19 cellular contexts compared by ENCODE assay signal in the genomic region with DNA sequence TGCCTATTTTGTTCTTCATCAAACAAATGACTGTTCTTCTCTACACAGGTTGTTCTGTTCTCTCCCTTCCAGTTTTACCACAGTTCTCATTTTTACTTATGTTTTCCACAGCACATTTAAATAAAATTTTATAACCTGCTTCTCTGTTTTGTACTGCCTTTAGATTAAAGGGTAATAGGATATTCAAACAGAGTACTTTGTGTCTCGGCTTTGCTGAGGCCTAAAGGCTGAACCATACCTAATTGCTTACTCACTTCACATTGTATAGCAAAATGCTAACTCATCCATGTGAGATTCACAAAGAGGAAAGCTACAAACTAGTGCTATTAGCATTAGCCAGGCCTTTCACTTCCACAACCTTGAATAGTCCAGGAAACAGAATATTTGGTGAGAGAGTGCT.
DNase-seq lines count a peak whose midpoint lies in the region; ATAC-seq and TF ChIP-seq lines count a peak whose summit lies in the region.
"Had no signal": no experiment of that assay in that cellular context is flagged by ENCODE, and none has a peak within 500 bp of the region (broad histone marks: within the 10 kb centered on the region; RNA-seq: fewer than 3 reads in every experiment).

No MANE protein-coding gene starts in this region.

- H3K27ac ChIP-seq in ACC112 (ENCODE audit: low read depth, low read length) (no peak overlapping the region), IMR-90 (ENCODE audit: insufficient read depth, low read length) (no peak overlapping the region)
- H3K27ac ChIP-seq: left ventricle myocardium inferior, right atrium auricular region, tibial artery had no signal

- CTCF ChIA-PET in IMR-90 (lab: Yijun Ruan, JAX) = interaction anchor here (1.9 kb wide), 1 partner anchor 328 kb away, joined by 5 read pairs; no protein-coding TSS in a partner anchor

- no peaks in the 10 kb centered on the region for H3K27me3 ChIP-seq in ACC112 (ENCODE audit: insufficient read depth, low read length)
- no peaks in the 10 kb centered on the region; the same call in 1 of the 2 replicates for H3K27me3 ChIP-seq in IMR-90 (ENCODE audit: control insufficient read depth, insufficient read depth, low read length)
- H3K27me3 ChIP-seq: right atrium auricular region, tibial artery had no signal

- no peaks in the 10 kb centered on the region for H3K9me3 ChIP-seq in IMR-90 (ENCODE audit: control insufficient read depth, insufficient read depth, low read length)
- H3K9me3 ChIP-seq: left ventricle myocardium inferior, right atrium auricular region, tibial artery had no signal

- no peak overlapping the region for H2BK15ac ChIP-seq in IMR-90 (ENCODE audit: low read depth, low read length)

- no peak overlapping the region for H2AK5ac ChIP-seq in IMR-90 (ENCODE audit: low read depth, low read length)

- H3K4ac ChIP-seq in IMR-90 (ENCODE audit: low read depth, low read length) = no peak overlapping the region

- H4K91ac ChIP-seq in IMR-90 (ENCODE audit: insufficient read depth, low read depth, low read length) = no peak overlapping the region

- no peak overlapping the region for H3K56ac ChIP-seq in IMR-90 (ENCODE audit: extremely low read depth, insufficient read depth, low read length)

- H3K36me3 ChIP-seq in ACC112 (ENCODE audit: insufficient read depth, low read length) (no peaks in the 10 kb centered on the region), IMR-90 (ENCODE audit: control insufficient read depth, insufficient read depth, low read length) (no peaks in the 10 kb centered on the region)
- H3K36me3 ChIP-seq: left ventricle myocardium inferior, right atrium auricular region, tibial artery had no signal

- no peak overlapping the region for H2BK5ac ChIP-seq in IMR-90 (ENCODE audit: low read depth, low read length, poor library complexity, severe bottlenecking)

- in situ Hi-C loops in IMR-90 (cut with MboI; ENCODE audit: low sequenced_read_pairs) = loop anchor here (25.0 kb wide), 1 partner anchor 91 kb away; no protein-coding TSS in a partner anchor

- H4K5ac ChIP-seq in IMR-90 (ENCODE audit: low read depth, low read length) = no peak overlapping the region

- ATAC-seq in IMR-90 (ENCODE audit: low read depth) (peak; percentile 65), GM21717 (IDR thresholded peaks at IDR 0.05; ENCODE audit: unreplicated experiment) (no peak), HG03108 (IDR thresholded peaks at IDR 0.05; ENCODE audit: unreplicated experiment) (no peak)
- ATAC-seq: T-helper 17 cell had no signal

- no peak overlapping the region for H2BK20ac ChIP-seq in IMR-90 (ENCODE audit: low read depth, low read length)

- H3K4me3 ChIP-seq in ACC112 (ENCODE audit: low read depth, low read length) (no peak overlapping the region), IMR-90 (ENCODE audit: insufficient read depth, low read depth, low read length) (no peak overlapping the region), cardiac fibroblast (replicated peaks in 1 of 2; ENCODE audit: low read depth in 2 of 2, low read length in 2 of 2) (no peak overlapping the region)
- H3K4me3 ChIP-seq: left ventricle myocardium inferior, right atrium auricular region, tibial artery had no signal

- H3K79me2 ChIP-seq in ACC112 (ENCODE audit: control insufficient read depth, insufficient read depth, low read length, unreplicated experiment) = no peaks in the 10 kb centered on the region

- no peak overlapping the region for H3K14ac ChIP-seq in IMR-90 (replicated peaks; ENCODE audit: low read depth, low read length)

- intact Hi-C loops in IMR-90 (cut with micrococcal nuclease) = no loop called here

- no peak overlapping the region for H3K4me2 ChIP-seq in IMR-90 (ENCODE audit: low read depth, low read length)

- no peak for TF ChIP-seq RAD21 in IMR-90 (IDR thresholded peaks at IDR 0.05; ENCODE audit: low read length)

- H3K79me1 ChIP-seq in IMR-90 (ENCODE audit: low read depth in 1 of 2, low read length in 2 of 2) = no peaks in the 10 kb centered on the region

- no peak for TF ChIP-seq POLR2A in IMR-90 (IDR thresholded peaks at IDR 0.05; ENCODE audit: low read depth, low read length)

- no TSS peak for BruUV-seq in IMR-90 (replicated peaks; lab: Mats Ljungman, UMichigan)

- H2BK120ac ChIP-seq in IMR-90 (ENCODE audit: low read depth, low read length) = no peak overlapping the region

- dilution Hi-C loops in IMR-90 (cut with HindIII; ENCODE audit: low sequenced_read_pairs, unreplicated experiment) = no loop called here

- no peak for TF ChIP-seq CTCF in IMR-90 (conservative IDR thresholded peaks at IDR 0.05; ENCODE audit: low read depth, low read length)
- no peak for TF ChIP-seq CTCF in cardiac fibroblast (IDR thresholded peaks at IDR 0.05; ENCODE audit: low read depth, low read length)

- H2AK9ac ChIP-seq in IMR-90 (replicated peaks; ENCODE audit: low read depth, low read length, poor library complexity) = no peak overlapping the region

- H3K4me1 ChIP-seq in ACC112 (ENCODE audit: control insufficient read depth, insufficient read depth, low read length, unreplicated experiment) (peaks cover 17% of the 10 kb centered on the region), IMR-90 (ENCODE audit: control insufficient read depth, insufficient read depth, low read length) (0 out of 2 replicates have a peak, but pooled peaks cover 2% of the 10 kb centered on the region)

- H3K9ac ChIP-seq in IMR-90 (ENCODE audit: low read depth, low read length) = no peak overlapping the region

- H2AFZ ChIP-seq in ACC112 (ENCODE audit: low read length, unreplicated experiment) = peak overlapping the region; percentile 52
- no peak overlapping the region for H2AFZ ChIP-seq in IMR-90 (replicated peaks; ENCODE audit: low read length, poor library complexity)

- POLR2A ChIA-PET in IMR-90 (lab: Charles Lee; ENCODE audit: unreplicated experiment) = no interaction called here

- H3K23ac ChIP-seq in IMR-90 (ENCODE audit: low read depth, low read length) = no peak overlapping the region

- WGBS in IMR-90 (ENCODE audit: extremely low coverage in 2 of 2, insufficient read length in 1 of 2), 2 experiments = no CpG with 5 or more reads among the region's 1 CpG

- H3K18ac ChIP-seq in IMR-90 (ENCODE audit: low read depth, low read length) = no peak overlapping the region; the same call in 1 of the 2 replicates

- DNase-seq in IMR-90 = peak; percentile 64
- peak; percentile 20 to 79 for DNase-seq in cardiac fibroblast (ENCODE audit: low read depth in 2 of 2)
- DNase-seq in iris pigment epithelial cell (ENCODE audit: low read depth) = peak; percentile 80
- DNase-seq in NK-92 treated with Interleukin-12 subunit alpha and Interleukin-12 subunit beta, amount 100 ng/mL, for 24 hours (lab: John Stamatoyannopoulos, UW) = no peak
- no peak for DNase-seq in NCI-H1048 (lab: John Stamatoyannopoulos, UW)
- DNase-seq: activated naive CD4-positive, alpha-beta T cell treated with anti-CD3 and anti-CD28 coated beads, Interleukin-2, amount 50 U/mL, for 16 hours; activated T-cell treated with anti-CD3 and anti-CD28 coated beads for 4 hours; CD4-positive, alpha-beta memory T cell; left ventricle myocardium inferior; naive B cell; NCI-H1930; NCI-H774; stimulated activated CD4-positive, alpha-beta T cell treated with anti-CD3 and anti-CD28 coated beads, Interleukin-4, amount 100 ng/mL, for 1 hour; T-helper 17 cell; tibial artery had no signal

- H3K9me1 ChIP-seq in IMR-90 (ENCODE audit: insufficient read depth, low read length) = no peaks in the 10 kb centered on the region

- no peaks in the 10 kb centered on the region for H4K20me1 ChIP-seq in IMR-90 (ENCODE audit: insufficient read depth, low read length)

- H4K8ac ChIP-seq in IMR-90 (ENCODE audit: low read depth in 2 of 2, low read length in 2 of 2) = no peak overlapping the region

TF ChIP-seq in IMR-90, 13 proteins besides CTCF, POLR2A, EP300 and RAD21:
- TF ChIP-seq NFE2L2 (IDR thresholded peaks at IDR 0.05; ENCODE audit: low read depth, low read length) (peak; percentile 48; the same call in 1 of the 2 replicates), MXI1 (IDR thresholded peaks at IDR 0.05; ENCODE audit: borderline replicate concordance, low read depth, low read length) (no peak), FOS (IDR thresholded peaks at IDR 0.05; ENCODE audit: low read depth, low read length) (no peak), SMC3 (IDR thresholded peaks at IDR 0.05; ENCODE audit: low read depth, low read length) (no peak), MAFK (IDR thresholded peaks at IDR 0.05; ENCODE audit: low read depth, low read length) (no peak)

Comparison
In these comparisons a context has a peak if more than half of its experiments do, and no peak if none do; other contexts are left out.
1. DNase-seq: peak in IMR-90 (single experiment), cardiac fibroblast (2 of 2) and iris pigment epithelial cell (single experiment); none in NK-92 treated with Interleukin-12 subunit alpha and Interleukin-12 subunit beta, amount 100 ng/mL, for 24 hours (single experiment) and NCI-H1048 (single experiment).